In the genomic region with DNA sequence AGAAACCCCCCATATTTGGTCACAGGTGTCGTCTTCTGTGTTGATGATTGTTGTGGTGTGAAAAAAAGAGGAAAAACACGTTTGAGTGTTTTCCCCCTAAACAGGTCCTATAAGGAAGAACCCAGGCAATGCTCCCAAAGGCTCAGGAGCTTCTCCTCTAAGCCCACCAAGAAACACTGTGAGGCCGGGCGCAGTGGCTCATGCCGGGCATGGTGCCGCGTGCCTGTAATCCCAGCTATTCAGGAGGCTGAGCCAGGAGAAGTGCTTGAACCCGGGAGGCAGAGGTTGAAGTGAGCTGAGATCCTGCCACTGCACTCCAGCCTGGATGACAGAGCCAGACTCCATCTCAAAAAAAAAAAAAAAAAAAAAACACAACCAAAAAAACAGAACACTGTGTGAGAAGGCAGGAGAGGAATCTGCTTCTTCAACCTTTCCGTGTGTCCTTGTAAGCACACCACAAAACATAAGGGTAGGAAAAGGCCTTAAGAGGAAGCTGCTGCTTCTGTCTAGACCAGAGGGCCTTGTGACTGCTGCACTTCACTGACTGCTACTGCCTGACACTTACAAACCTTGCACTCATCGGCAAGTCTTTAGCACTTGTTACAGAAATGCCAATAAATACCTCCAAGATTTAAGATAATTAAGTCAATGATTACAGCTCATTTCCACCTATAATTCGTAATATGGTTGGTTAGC, we compare ENCODE assay signal across 21 cellular contexts. TPM values are rescaled to one million over a fixed set of nuclear protein-coding genes. Genes with fewer than 3 reads are reported as not detected.
A peak's percentile ranks its signal among the peaks of the same experiment; 100 is the strongest.
DNase-seq lines count a peak whose midpoint lies in the region; ATAC-seq and TF ChIP-seq lines count a peak whose summit lies in the region.
"Had no signal": no experiment of that assay in that cellular context is flagged by ENCODE, and none has a peak within 500 bp of the region (broad histone marks: within the 10 kb centered on the region; RNA-seq: fewer than 3 reads in every experiment).

No MANE protein-coding gene starts in this region.

- no peaks in the 10 kb centered on the region for H3K9me2 ChIP-seq in HCT116 (ENCODE audit: insufficient read depth)

- POLR2A ChIA-PET in HCT116 (lab: Charles Lee) = interaction anchor here (0.9 to 3.4 kb wide), 3 partner anchors 9 to 12 kb away, joined by 3 to 23 read pairs (median 6); a partner anchor contains a TSS
- POLR2A ChIA-PET in RWPE1 (lab: Yijun Ruan, JAX; ENCODE audit: low non-redundant PET) = interaction anchor here (0.6 kb wide), 1 partner anchor 39 kb away, joined by 7 read pairs; no protein-coding TSS in a partner anchor

- TF ChIP-seq CTCF in HCT116 (IDR thresholded peaks at IDR 0.05 in 2 of 3, conservative IDR thresholded peaks at IDR 0.05 in 1 of 3; ENCODE audit: borderline replicate concordance in 1 of 3, insufficient read depth in 1 of 3, low read depth in 2 of 3, low read length in 2 of 3) (no peak), RWPE1 (conservative IDR thresholded peaks at IDR 0.05; ENCODE audit: low read depth) (no peak)

- no peak for TF ChIP-seq POLR2A in HCT116 (IDR thresholded peaks at IDR 0.05; ENCODE audit: borderline replicate concordance, extremely low read depth, insufficient read depth, insufficient read length)

- H3K9me3 ChIP-seq in HCT116 (ENCODE audit: control insufficient read depth in 1 of 2, insufficient read depth in 1 of 2, low read depth in 1 of 2, low read length in 2 of 2) (no peaks in the 10 kb centered on the region), mesenchymal stem cell (ENCODE audit: control insufficient read depth, low read length) (no peaks in the 10 kb centered on the region)
- H3K9me3 ChIP-seq: adrenal gland, breast epithelium, heart left ventricle, tibial artery had no signal

- no peak for ATAC-seq in HCT116
- ATAC-seq in GM18868 (IDR thresholded peaks at IDR 0.05; ENCODE audit: unreplicated experiment) = no peak
- no peak for ATAC-seq in SK-N-SH treated with all-trans-retinoic acid at 6 μM for 48 hours
- ATAC-seq: heart left ventricle, left lobe of liver had no signal

- H3K79me2 ChIP-seq in HCT116 (ENCODE audit: insufficient read depth, low read length) = peaks cover 96% of the 10 kb centered on the region

- H3K4me2 ChIP-seq in HCT116 (ENCODE audit: low read length) (no peak overlapping the region), mesenchymal stem cell (ENCODE audit: low read length, poor library complexity, severe bottlenecking) (peak overlapping the region; percentile 25)

- no peak for DNase-seq in HCT116 (ENCODE audit: low read depth, low spot score)
- no peak for DNase-seq in RWPE1 (ENCODE audit: low spot score)
- DNase-seq in mesenchymal stem cell = no peak
- DNase-seq in activated CD4-positive, CD25-positive, alpha-beta regulatory T cell treated with anti-CD3 and anti-CD28 coated beads, Interleukin-2, amount 50 U/mL, for 72 hours = no peak
- DNase-seq: activated CD4-positive, alpha-beta memory T cell treated with anti-CD3 and anti-CD28 coated beads, Interleukin-2, amount 10 ng/mL, durations not matched to agents 7 days and 5 days; CD4-positive, alpha-beta memory T cell; dermis blood vessel endothelial cell; DMS153; GF-D8; heart left ventricle; NCI-H1105; NCI-H2081; NCI-H446 treated with DMSO at 0.1 percent for 48 hours; small intestine; stimulated activated CD4-positive, alpha-beta T cell treated with anti-CD3 and anti-CD28 coated beads, Interleukin-2, amount 100 ng/mL, for 48 hours had no signal

- no peak overlapping the region for H3K23ac ChIP-seq in mesenchymal stem cell (ENCODE audit: low read length in 2 of 2)

- H3K9ac ChIP-seq in HCT116 (ENCODE audit: low read length) (no peak overlapping the region), mesenchymal stem cell (ENCODE audit: low read length) (no peak overlapping the region)

- H3K27ac ChIP-seq in HCT116 (ENCODE audit: low read depth, low read length) (no peak overlapping the region), RWPE1 (peak overlapping the region; percentile 27), mesenchymal stem cell (ENCODE audit: low read length, poor library complexity, severe bottlenecking) (no peak overlapping the region)
- H3K27ac ChIP-seq: breast epithelium, tibial artery had no signal

- WGBS in mesenchymal stem cell = 98% methylated on average over 9 of the region's 11 CpGs

- H2BK15ac ChIP-seq in mesenchymal stem cell (ENCODE audit: low read depth, poor library complexity, severe bottlenecking) = no peak overlapping the region

- H3K14ac ChIP-seq in mesenchymal stem cell (ENCODE audit: low read length in 2 of 2) = no peak overlapping the region

- no peak overlapping the region for H2BK12ac ChIP-seq in mesenchymal stem cell (ENCODE audit: low read length in 2 of 2)

- CTCF ChIA-PET in HCT116 (lab: Charles Lee) = interaction anchor here (1.2 kb wide), 1 partner anchor 27 kb away, joined by 5 read pairs; no protein-coding TSS in a partner anchor
- CTCF ChIA-PET in RWPE1 (lab: Yijun Ruan, JAX) = interaction anchor here (0.9 to 1.9 kb wide), 3 partner anchors 8 to 31 kb away, joined by 3 to 9 read pairs (median 3); a partner anchor contains a TSS

- no peak overlapping the region for H2BK5ac ChIP-seq in mesenchymal stem cell (ENCODE audit: low read depth, low read length, poor library complexity, severe bottlenecking)

- H3K4me1 ChIP-seq in HCT116 (ENCODE audit: control insufficient read depth in 1 of 2, insufficient read depth in 2 of 2, low read length in 2 of 2) = no peaks in the 10 kb centered on the region
- peaks cover 8% of the 10 kb centered on the region for H3K4me1 ChIP-seq in mesenchymal stem cell (ENCODE audit: control insufficient read depth, insufficient read depth, low read depth, low read length)
- H3K4me1 ChIP-seq: breast epithelium, tibial artery had no signal

- H2AK5ac ChIP-seq in mesenchymal stem cell (ENCODE audit: low read length, severe bottlenecking) = no peak overlapping the region

- H3K36me3 ChIP-seq in HCT116 (ENCODE audit: control insufficient read depth in 1 of 2, insufficient read depth in 2 of 2, low read length in 2 of 2) (peaks cover 83% of the 10 kb centered on the region in 2 experiments), mesenchymal stem cell (ENCODE audit: control insufficient read depth in 1 of 2, insufficient read depth in 2 of 2, low read depth in 1 of 2, low read length in 2 of 2) (peaks cover 64 to 80% of the 10 kb centered on the region in 2 experiments)
- H3K36me3 ChIP-seq: breast epithelium had no signal

- H2AFZ ChIP-seq in HCT116 (ENCODE audit: low read depth, low read length, poor library complexity, severe bottlenecking) (no peak overlapping the region), mesenchymal stem cell (ENCODE audit: low read depth, low read length) (no peak overlapping the region)

- H3K79me1 ChIP-seq in mesenchymal stem cell (replicated peaks; ENCODE audit: low read length, poor library complexity, severe bottlenecking) = peaks cover 22% of the 10 kb centered on the region

- no peak overlapping the region for H4K8ac ChIP-seq in mesenchymal stem cell (ENCODE audit: low read length)

- TF ChIP-seq RAD21 in HCT116 (IDR thresholded peaks at IDR 0.05; ENCODE audit: low read depth) = no peak

- intact Hi-C loops in HCT116 (cut with micrococcal nuclease) = no loop called here

- no peak overlapping the region for H2BK120ac ChIP-seq in mesenchymal stem cell (ENCODE audit: low read depth, low read length)

- H3K27me3 ChIP-seq in HCT116 (ENCODE audit: insufficient read depth, low read length) (no peaks in the 10 kb centered on the region), mesenchymal stem cell (ENCODE audit: control insufficient read depth in 1 of 2, insufficient read depth in 1 of 2, low read length in 2 of 2) (no peaks in the 10 kb centered on the region)
- H3K27me3 ChIP-seq: adrenal gland, breast epithelium, heart left ventricle, tibial artery had no signal

- no peak overlapping the region for H3K4ac ChIP-seq in mesenchymal stem cell (ENCODE audit: low read depth in 1 of 2, low read length in 2 of 2)

- no peak overlapping the region for H3K4me3 ChIP-seq in HCT116 (replicated peaks in 1 of 2; ENCODE audit: low read depth in 1 of 2, low read length in 2 of 2)
- H3K4me3 ChIP-seq in mesenchymal stem cell (ENCODE audit: insufficient read depth in 1 of 2, low read depth in 1 of 2, low read length in 2 of 2) = no peak overlapping the region
- H3K4me3 ChIP-seq: adrenal gland, breast epithelium, heart left ventricle, tibial artery had no signal

- TSS peak; percentile 1 for BruUV-seq in HCT116 (replicated peaks; lab: Mats Ljungman, UMichigan)

- H3K18ac ChIP-seq in mesenchymal stem cell (ENCODE audit: low read depth in 1 of 2, low read length in 2 of 2) = no peak overlapping the region

- RAD21 ChIA-PET in HCT116 (lab: Charles Lee; ENCODE audit: low non-redundant PET in 1 of 2, low total read pairs in 2 of 2, uncharacterized antibody in 2 of 2, unreplicated experiment in 2 of 2) = interaction anchor here in 1 of 2 experiments (1.0 kb wide), 1 partner anchor 31 kb away, joined by 3 read pairs; no protein-coding TSS in a partner anchor

- no peak overlapping the region for H4K91ac ChIP-seq in mesenchymal stem cell (ENCODE audit: low read length)

- H4K20me1 ChIP-seq in HCT116 (ENCODE audit: insufficient read depth) = peaks cover 30% of the 10 kb centered on the region

TF ChIP-seq in HCT116, 20 proteins besides CTCF, POLR2A, EP300 and RAD21:
- no peak for TF ChIP-seq YY1 (IDR thresholded peaks at IDR 0.05; ENCODE audit: extremely low read depth, insufficient replicate concordance, low read depth, low read length)
- 0 out of 2 replicates have a peak, but pooled peaks have one; percentile 37 for TF ChIP-seq SIN3A (IDR thresholded peaks at IDR 0.05; ENCODE audit: low read depth)

TF ChIP-seq in SK-N-SH treated with all-trans-retinoic acid at 6 μM for 48 hours, 23 proteins besides CTCF, POLR2A, EP300 and RAD21 (continues in another document):
- TF ChIP-seq CSDC2 (CRISPR knock-in tag; IDR thresholded peaks at IDR 0.05) = no peak
- TF ChIP-seq ZC3H10 (CRISPR knock-in tag; IDR thresholded peaks at IDR 0.05) = no peak

RNA-seq across cellular contexts. Expression of a gene that starts 9.3 kb away (rescaled TPM):
- total RNA-seq in HCT116 (2021; ENCODE audit: unreplicated experiment) = 575 TPM
- polyA plus RNA-seq in HCT116 (2012) = 715 and 916 TPM in 2 replicates
- 284 TPM for polyA plus RNA-seq in mesenchymal stem cell (2013, experiment 1 of 2)
- 299 TPM for polyA plus RNA-seq in mesenchymal stem cell (2013, experiment 2 of 2)

RNA-seq across cellular contexts. Expression of a gene that starts 13.4 kb away (rescaled TPM):
- 115 TPM for total RNA-seq in HCT116 (2021; ENCODE audit: unreplicated experiment)
- polyA plus RNA-seq in HCT116 (2012) = 108 and 113 TPM in 2 replicates
- 52.5 TPM for polyA plus RNA-seq in mesenchymal stem cell (2013, experiment 1 of 2)
- polyA plus RNA-seq in mesenchymal stem cell (2013, experiment 2 of 2) = 56.2 TPM

RNA-seq across cellular contexts. Expression of a gene that starts 35.2 kb away (rescaled TPM):
- total RNA-seq in HCT116 (2021; ENCODE audit: unreplicated experiment) = 43.2 TPM
- 25.9 and 27.2 TPM in 2 replicates for polyA plus RNA-seq in HCT116 (2012)
- 6.8 TPM for polyA plus RNA-seq in mesenchymal stem cell (2013, experiment 1 of 2)
- polyA plus RNA-seq in mesenchymal stem cell (2013, experiment 2 of 2) = 6.8 TPM

RNA-seq across cellular contexts. Expression of a gene that starts 37.8 kb away (rescaled TPM):
- total RNA-seq in HCT116 (2021; ENCODE audit: unreplicated experiment) = 859 TPM
- polyA plus RNA-seq in HCT116 (2012) = 338 and 399 TPM in 2 replicates
- 170 TPM for polyA plus RNA-seq in mesenchymal stem cell (2013, experiment 1 of 2)
- polyA plus RNA-seq in mesenchymal stem cell (2013, experiment 2 of 2) = 170 TPM

RNA-seq across cellular contexts. Expression of a gene that starts 57.2 kb away (rescaled TPM):
- total RNA-seq in HCT116 (2021; ENCODE audit: unreplicated experiment) = 79.3 TPM
- 60.1 and 73.5 TPM in 2 replicates for polyA plus RNA-seq in HCT116 (2012)
- 12.9 TPM for polyA plus RNA-seq in mesenchymal stem cell (2013, experiment 1 of 2)
- 12.0 TPM for polyA plus RNA-seq in mesenchymal stem cell (2013, experiment 2 of 2)
